In genomic region chr20:61514805-61515505, GRCh38 we compare ENCODE assay signal across 29 cellular contexts.
"Had no signal": no experiment of that assay in that cellular context is flagged by ENCODE, and none has a peak within 500 bp of the region (broad histone marks: within the 10 kb centered on the region; RNA-seq: fewer than 3 reads in every experiment).

No MANE protein-coding gene starts in this region.

- H2AFZ ChIP-seq: parathyroid adenoma had no signal

- H3K79me2 ChIP-seq: parathyroid adenoma had no signal

- H3K4me3 ChIP-seq: adrenal gland, heart right ventricle, left lung, lung, right atrium auricular region, smooth muscle cell, suprapubic skin, tibial artery had no signal

- DNase-seq: activated CD4-positive, alpha-beta memory T cell treated with anti-CD3 and anti-CD28 coated beads for 36 hours; activated CD4-positive, alpha-beta T cell treated with anti-CD3 and anti-CD28 coated beads, Interleukin-2, amount 10 ng/mL, durations not matched to agents 24 days and 14 days; activated CD4-positive, CD25-positive, alpha-beta regulatory T cell treated with anti-CD3 and anti-CD28 coated beads, Interleukin-2, amount 50 U/mL, for 72 hours; activated CD8-positive, alpha-beta memory T cell treated with anti-CD3 and anti-CD28 coated beads, Interleukin-2, amount 50 U/mL, for 4 hours; activated effector memory CD4-positive, alpha-beta T cell treated with anti-CD3 and anti-CD28 coated beads, Interleukin-2, amount 50 U/mL, for 16 hours; activated naive CD4-positive, alpha-beta T cell treated with anti-CD3 and anti-CD28 coated beads for 36 hours; activated naive CD8-positive, alpha-beta T cell treated with anti-CD3 and anti-CD28 coated beads for 36 hours; activated T-cell treated with anti-CD3 and anti-CD28 coated beads, Interleukin-2, amount 50 U/mL, for 1 hour; adrenal gland; central memory CD4-positive, alpha-beta T cell; foreskin keratinocyte; heart right ventricle; kidney glomerular epithelial cell; left lung; naive B cell; occipital lobe; stimulated activated CD4-positive, alpha-beta T cell treated with anti-CD3 and anti-CD28 coated beads, Interleukin-15, amount 100 ng/mL, for 24 hours; stimulated activated CD4-positive, alpha-beta T cell treated with anti-CD3 and anti-CD28 coated beads, Interleukin-2, amount 100 ng/mL, for 24 hours; stimulated activated naive B cell treated with anti-CD40 and anti-IgM and Interleukin-4, amounts not matched to agents 10 μg/mL and 1 μg/mL and 100 μg/mL, for 72 hours; T-helper 2 cell; tibial artery had no signal

- H3K27me3 ChIP-seq: adrenal gland, foreskin keratinocyte, right atrium auricular region had no signal

- H3K36me3 ChIP-seq: adrenal gland, heart right ventricle, left lung, right atrium auricular region, suprapubic skin, tibial artery had no signal

- H3K4me1 ChIP-seq: adrenal gland, foreskin keratinocyte, left lung, parathyroid adenoma, right atrium auricular region, suprapubic skin, tibial artery had no signal

- ATAC-seq: esophagus mucosa; foreskin keratinocyte; heart right ventricle; left lung; stimulated activated naive B cell treated with anti-CD40 and anti-IgM and Interleukin-4, amounts not matched to agents 10 μg/mL and 1 μg/mL and 100 μg/mL, for 72 hours had no signal

- H3K27ac ChIP-seq: adrenal gland, foreskin keratinocyte, heart right ventricle, left lung, parathyroid adenoma, right atrium auricular region, suprapubic skin, tibial artery had no signal

- H3K4me1 Mint-ChIP-seq: activated CD4-positive, alpha-beta T cell treated with anti-CD3 and anti-CD28 coated beads, Interleukin-2, amount 10 ng/mL, durations not matched to agents 24 days and 14 days; activated naive CD8-positive, alpha-beta T cell treated with anti-CD3 and anti-CD28 coated beads for 36 hours; naive B cell; stimulated activated naive B cell treated with anti-CD40 and anti-IgM and Interleukin-4, amounts not matched to agents 10 μg/mL and 1 μg/mL and 100 μg/mL, for 72 hours had no signal

- H3K9me3 ChIP-seq: adrenal gland, heart right ventricle, right atrium auricular region, suprapubic skin, tibial artery had no signal

- H3K9ac ChIP-seq: parathyroid adenoma had no signal

- H3K27me3 Mint-ChIP-seq: activated CD4-positive, alpha-beta memory T cell treated with anti-CD3 and anti-CD28 coated beads for 36 hours; activated CD4-positive, alpha-beta T cell treated with anti-CD3 and anti-CD28 coated beads, Interleukin-2, amount 10 ng/mL, durations not matched to agents 24 days and 14 days; stimulated activated naive B cell treated with anti-CD40 and anti-IgM and Interleukin-4, amounts not matched to agents 10 μg/mL and 1 μg/mL and 100 μg/mL, for 72 hours had no signal

- H3K9me3 Mint-ChIP-seq: activated CD4-positive, alpha-beta memory T cell treated with anti-CD3 and anti-CD28 coated beads for 36 hours; activated CD4-positive, alpha-beta T cell treated with anti-CD3 and anti-CD28 coated beads, Interleukin-2, amount 10 ng/mL, durations not matched to agents 24 days and 14 days; activated naive CD4-positive, alpha-beta T cell treated with anti-CD3 and anti-CD28 coated beads for 36 hours; activated naive CD8-positive, alpha-beta T cell treated with anti-CD3 and anti-CD28 coated beads for 36 hours; activated T-helper 1 cell treated with anti-CD3 and anti-CD28 coated beads, Interleukin-12 subunit alpha, Interleukin-12 subunit beta, Interleukin-2, Interleukin-4 antibody, amounts not matched to agents 30 ng/mL and 10 ng/mL and 1 ng/mL, durations not matched to agents 14 hours and 24 hours and 36 hours; mesothelial cell of epicardium had no signal

- H3K4me2 ChIP-seq: smooth muscle cell had no signal

- H3K36me3 Mint-ChIP-seq: activated CD4-positive, alpha-beta memory T cell treated with anti-CD3 and anti-CD28 coated beads for 36 hours; activated naive CD8-positive, alpha-beta T cell treated with anti-CD3 and anti-CD28 coated beads for 36 hours; mesothelial cell of epicardium; naive B cell; stimulated activated naive B cell treated with anti-CD40 and anti-IgM and Interleukin-4, amounts not matched to agents 10 μg/mL and 1 μg/mL and 100 μg/mL, for 72 hours had no signal

- H3K27ac Mint-ChIP-seq: activated CD4-positive, alpha-beta memory T cell treated with anti-CD3 and anti-CD28 coated beads for 36 hours; activated CD4-positive, alpha-beta T cell treated with anti-CD3 and anti-CD28 coated beads, Interleukin-2, amount 10 ng/mL, durations not matched to agents 24 days and 14 days; activated naive CD4-positive, alpha-beta T cell treated with anti-CD3 and anti-CD28 coated beads for 36 hours; activated naive CD8-positive, alpha-beta T cell treated with anti-CD3 and anti-CD28 coated beads for 36 hours; activated T-helper 1 cell treated with anti-CD3 and anti-CD28 coated beads, Interleukin-12 subunit alpha, Interleukin-12 subunit beta, Interleukin-2, Interleukin-4 antibody, amounts not matched to agents 30 ng/mL and 10 ng/mL and 1 ng/mL, durations not matched to agents 14 hours and 24 hours and 36 hours; mesothelial cell of epicardium; naive B cell; stimulated activated naive B cell treated with anti-CD40 and anti-IgM and Interleukin-4, amounts not matched to agents 10 μg/mL and 1 μg/mL and 100 μg/mL, for 72 hours had no signal

- H3K4me3 Mint-ChIP-seq: activated CD4-positive, alpha-beta memory T cell treated with anti-CD3 and anti-CD28 coated beads for 36 hours; activated CD4-positive, alpha-beta T cell treated with anti-CD3 and anti-CD28 coated beads, Interleukin-2, amount 10 ng/mL, durations not matched to agents 24 days and 14 days; activated naive CD4-positive, alpha-beta T cell treated with anti-CD3 and anti-CD28 coated beads for 36 hours; activated naive CD8-positive, alpha-beta T cell treated with anti-CD3 and anti-CD28 coated beads for 36 hours; activated T-helper 1 cell treated with anti-CD3 and anti-CD28 coated beads, Interleukin-12 subunit alpha, Interleukin-12 subunit beta, Interleukin-2, Interleukin-4 antibody, amounts not matched to agents 30 ng/mL and 10 ng/mL and 1 ng/mL, durations not matched to agents 14 hours and 24 hours and 36 hours; mesothelial cell of epicardium; naive B cell; stimulated activated naive B cell treated with anti-CD40 and anti-IgM and Interleukin-4, amounts not matched to agents 10 μg/mL and 1 μg/mL and 100 μg/mL, for 72 hours had no signal
